Comparison of ENCODE assay signal across 9 cellular contexts in the genomic region with DNA sequence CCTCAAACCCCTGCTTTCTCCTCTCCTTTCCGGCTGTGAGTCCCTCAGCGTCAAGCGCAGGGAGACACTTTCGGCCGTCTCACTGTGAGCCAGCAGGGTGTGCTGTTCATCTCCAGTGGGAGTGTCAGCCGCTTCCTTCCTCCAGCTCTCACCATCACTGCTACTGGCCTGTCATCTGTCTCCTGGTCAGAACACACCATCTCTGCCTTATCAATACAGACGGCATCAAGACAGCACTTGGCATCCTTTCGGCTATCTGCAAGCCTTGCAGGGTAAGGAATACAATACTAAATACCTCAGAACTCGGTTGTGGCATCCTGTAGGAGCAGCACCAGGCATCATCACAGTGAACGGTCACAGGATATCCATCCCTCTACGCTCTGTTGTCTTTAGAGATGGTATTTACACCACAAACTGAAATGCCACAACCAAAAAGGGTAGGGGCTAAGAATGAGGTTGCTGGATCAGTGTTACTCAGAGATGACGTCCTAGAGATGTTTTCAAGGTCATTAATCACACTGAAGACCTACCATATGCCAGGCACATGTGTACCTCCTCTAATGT. TPM values are rescaled to one million over a fixed set of nuclear protein-coding genes. Genes with fewer than 3 reads are reported as not detected.
A peak's percentile ranks its signal among the peaks of the same experiment; 100 is the strongest.
DNase-seq lines count a peak whose midpoint lies in the region; ATAC-seq and TF ChIP-seq lines count a peak whose summit lies in the region.
"Had no signal": no experiment of that assay in that cellular context is flagged by ENCODE, and none has a peak within 500 bp of the region (broad histone marks: within the 10 kb centered on the region; RNA-seq: fewer than 3 reads in every experiment).

No MANE protein-coding gene starts in this region.

- TF ChIP-seq CTCF in endothelial cell (IDR thresholded peaks at IDR 0.05; ENCODE audit: unreplicated experiment) (peak; percentile 19), mucosa of descending colon (IDR thresholded peaks at IDR 0.05) (no peak)

- ATAC-seq in Right ventricle myocardium inferior (peak; percentile 66), mucosa of descending colon (peak; percentile 82), GM18867 (IDR thresholded peaks at IDR 0.05; ENCODE audit: unreplicated experiment) (no peak), HG03521 (IDR thresholded peaks at IDR 0.05; ENCODE audit: unreplicated experiment) (no peak)

- H3K27me3 Mint-ChIP-seq in endothelial cell (ENCODE audit: unreplicated experiment): peaks cover 1% of the 10 kb centered on the region

- intact Hi-C loops in Right ventricle myocardium inferior (cut with DNase I) (no loop called here), cardiac septum (cut with DNase I) (no loop called here), mucosa of descending colon (cut with DNase I, micrococcal nuclease) (no loop called here)

- no peaks in the 10 kb centered on the region for H3K4me1 Mint-ChIP-seq in endothelial cell (ENCODE audit: unreplicated experiment)

- no peak overlapping the region for H3K4me3 ChIP-seq in mucosa of descending colon

- no peaks in the 10 kb centered on the region for H3K36me3 ChIP-seq in mucosa of descending colon (ENCODE audit: low read depth)

- H3K4me1 ChIP-seq in mucosa of descending colon (ENCODE audit: low read depth): peaks cover 14% of the 10 kb centered on the region

- no peak for DNase-seq in Right ventricle myocardium inferior (ENCODE audit: missing footprints)
- DNase-seq in cardiac septum (ENCODE audit: low spot score): no peak
- peak; percentile 68 for DNase-seq in OCI-M1 (lab: John Stamatoyannopoulos, UW)
- DNase-seq in endothelial cell (ENCODE audit: low spot score): peak; percentile 58
- DNase-seq in mucosa of descending colon: peak in 2 of 3 donors; percentile 67 to 71
- DNase-seq in NCI-H1048 (lab: John Stamatoyannopoulos, UW): no peak

- H3K4me3 Mint-ChIP-seq in endothelial cell (ENCODE audit: unreplicated experiment): no peak overlapping the region
- H3K4me3 Mint-ChIP-seq: activated naive CD8-positive, alpha-beta T cell had no signal

- peaks cover 9% of the 10 kb centered on the region for H3K36me3 Mint-ChIP-seq in endothelial cell (ENCODE audit: low read depth, unreplicated experiment)

- no peak overlapping the region for H3K27ac Mint-ChIP-seq in endothelial cell (ENCODE audit: unreplicated experiment)
- H3K27ac Mint-ChIP-seq: activated naive CD8-positive, alpha-beta T cell had no signal

- no peaks in the 10 kb centered on the region for H3K9me3 Mint-ChIP-seq in endothelial cell (ENCODE audit: unreplicated experiment)

- H3K9me3 ChIP-seq in mucosa of descending colon: no peaks in the 10 kb centered on the region

RNA-seq across cellular contexts. Expression of gene CMTM4, which starts 20.7 kb away (rescaled TPM):
- 10.9 TPM for total RNA-seq in Right ventricle myocardium inferior
- 10.4 TPM for total RNA-seq in cardiac septum
- 15.5 TPM for total RNA-seq in endothelial cell (ENCODE audit: unreplicated experiment)
- 100 to 1,000 TPM in 2 of 3 donors, 10 to 100 TPM in 1; 91.6 to 208 (median 155) TPM for total RNA-seq in mucosa of descending colon

RNA-seq across cellular contexts. Expression of gene DYNC1LI2, which starts 34.2 kb away (rescaled TPM):
- 76.6 TPM for total RNA-seq in Right ventricle myocardium inferior
- total RNA-seq in cardiac septum: 123 TPM
- total RNA-seq in endothelial cell (ENCODE audit: unreplicated experiment): 138 TPM
- total RNA-seq in mucosa of descending colon: 100 to 1,000 TPM; 153 to 249 (median 217) TPM

Comparison
In these comparisons a context has a peak if more than half of its experiments do, and no peak if none do; other contexts are left out.
1. ATAC-seq: peak in Right ventricle myocardium inferior (single experiment) and mucosa of descending colon (single experiment); none in GM18867 (single experiment) and HG03521 (single experiment).
2. DNase-seq: peak in OCI-M1 (single experiment), endothelial cell (single experiment) and mucosa of descending colon (2 of 3); none in Right ventricle myocardium inferior (single experiment), cardiac septum (single experiment) and NCI-H1048 (single experiment).